ENCODE assay signal across 8 cellular contexts in genomic region chrX:131841496-131842410, GRCh38.
A peak's percentile ranks its signal among the peaks of the same experiment; 100 is the strongest.
DNase-seq lines count a peak whose midpoint lies in the region; ATAC-seq, FAIRE-seq and TF ChIP-seq lines count a peak whose summit lies in the region.

No MANE protein-coding gene starts in this region.

- H3K4me3 ChIP-seq in SK-N-SH (ENCODE audit: low read depth in 2 of 2, low read length in 1 of 2) (peak overlapping the region in 1 of 2 experiments; percentile 24; a peak in 1 of 4 replicates), choroid plexus epithelial cell (ENCODE audit: low read depth, low read length) (no peak overlapping the region), right lobe of liver (no peak overlapping the region)

- H3K9ac ChIP-seq in SK-N-SH, result no peak overlapping the region

- TF ChIP-seq CTCF in LNCAP (IDR thresholded peaks at IDR 0.05) (peak; percentile 71), SK-N-SH (IDR thresholded peaks at IDR 0.05) (peak; percentile 92), choroid plexus epithelial cell (conservative IDR thresholded peaks at IDR 0.05; ENCODE audit: low read depth, low read length) (peak; percentile 81), right lobe of liver (IDR thresholded peaks at IDR 0.05) (peak; percentile 85 to 90 (median 88))

- H3K9me3 ChIP-seq in SK-N-SH (no peaks in the 10 kb centered on the region), right lobe of liver (no peaks in the 10 kb centered on the region)

- H3K79me2 ChIP-seq in SK-N-SH (ENCODE audit: insufficient read depth), result no peaks in the 10 kb centered on the region

- no peaks in the 10 kb centered on the region for H3F3A ChIP-seq in SK-N-SH (replicated peaks; ENCODE audit: insufficient read depth)

- H3K9me2 ChIP-seq in SK-N-SH, result no peaks in the 10 kb centered on the region

- intact Hi-C loops in right lobe of liver (cut with DNase I), result loop anchor here in 1 of 2 donors (10.0 kb wide), 1 partner anchor 213 kb away; no protein-coding TSS in a partner anchor

- TF ChIP-seq EP300 in SK-N-SH (IDR thresholded peaks at IDR 0.05; ENCODE audit: borderline replicate concordance in 1 of 2, low read depth in 1 of 2, low read length in 1 of 2), result no peak

- 20% methylated on average over 30 of the region's 31 CpGs for WGBS in SK-N-SH (ENCODE audit: low lambda C conversion rate)
- 36% methylated on average over 25 of the region's 31 CpGs for WGBS in right lobe of liver (ENCODE audit: insufficient coverage, low coverage, low lambda C conversion rate, missing lambda C conversion rate)

- no peak for TF ChIP-seq POLR2A in right lobe of liver (IDR thresholded peaks at IDR 0.05)

- TF ChIP-seq RAD21 in SK-N-SH (IDR thresholded peaks at IDR 0.05; ENCODE audit: low read length), result peak; percentile 90

- peak; percentile 51 for DNase-seq in activated T-cell treated with anti-CD3 and anti-CD28 coated beads, Interleukin-2, amount 50 U/mL, for 1 hour
- no peak for DNase-seq in activated T-cell treated with anti-CD3 and anti-CD28 coated beads for 4 hours
- DNase-seq in SK-N-SH, result peak; percentile 81
- DNase-seq in choroid plexus epithelial cell (ENCODE audit: low read depth), result peak; percentile 63
- peak in 1 of 3 donors; percentile 39 for DNase-seq in right lobe of liver
- peak; percentile 41 for DNase-seq in urothelium cell line (ENCODE audit: low spot score)

- peak; percentile 90 for ATAC-seq in GM21576 (IDR thresholded peaks at IDR 0.05; ENCODE audit: unreplicated experiment)
- ATAC-seq in right lobe of liver, result peak; percentile 82 to 91 (median 88)

- no peaks in the 10 kb centered on the region for H3K36me3 ChIP-seq in SK-N-SH (replicated peaks in 1 of 2; ENCODE audit: control insufficient read depth in 1 of 2, insufficient read depth in 2 of 2, low read length in 1 of 2)
- no peaks in the 10 kb centered on the region for H3K36me3 ChIP-seq in right lobe of liver

- CTCF ChIA-PET in SK-N-SH (lab: Yijun Ruan, JAX), result interaction anchor here (0.5 to 2.2 kb wide), 50 partner anchors 10 to 1387 kb away, joined by 3 to 27 read pairs (median 3); partner anchors contain the start of gene RAP2C

- peaks cover 0 to 3% of the 10 kb centered on the region in 2 experiments; a peak in 1 of 4 replicates for H3K4me1 ChIP-seq in SK-N-SH (ENCODE audit: control insufficient read depth in 1 of 2, insufficient read depth in 2 of 2, low read depth in 1 of 2, low read length in 1 of 2)
- no peaks in the 10 kb centered on the region for H3K4me1 ChIP-seq in right lobe of liver

- no peak for FAIRE-seq in urothelium cell line (lab: Jason Lieb, UNC)

- peak overlapping the region; percentile 51 for H3K4me2 ChIP-seq in SK-N-SH

- H3K27me3 ChIP-seq in SK-N-SH (ENCODE audit: insufficient read depth) (peaks cover 11% of the 10 kb centered on the region; the same call in 1 of the 2 replicates), right lobe of liver (peaks cover 0 to 17% of the 10 kb centered on the region in 2 donors)

- H2AFZ ChIP-seq in SK-N-SH (ENCODE audit: low read depth), result no peak overlapping the region; the same call in 1 of the 2 replicates

- POLR2A ChIA-PET in SK-N-SH (lab: Yijun Ruan, JAX), result interaction anchor here (0.6 kb wide), 1 partner anchor 270 kb away, joined by 3 read pairs; no protein-coding TSS in a partner anchor

- H3K27ac ChIP-seq in SK-N-SH (ENCODE audit: low read depth in 2 of 2, low read length in 1 of 2) (no peak overlapping the region), right lobe of liver (no peak overlapping the region)

- no peaks in the 10 kb centered on the region for H4K20me1 ChIP-seq in SK-N-SH (ENCODE audit: insufficient read depth)

TF ChIP-seq in SK-N-SH, 30 proteins besides CTCF, POLR2A, EP300 and RAD21:
- TF ChIP-seq EZH2phosphoT487 (IDR thresholded peaks at IDR 0.05; ENCODE audit: borderline replicate concordance, low read depth) (no peak), SMC3 (IDR thresholded peaks at IDR 0.05; ENCODE audit: low read depth, low read length) (peak; percentile 82)
